Comparison of ENCODE assay signal across 16 cellular contexts in genomic region chr11:94151311-94151710, GRCh38. TPM values are rescaled to one million over a fixed set of nuclear protein-coding genes. Genes with fewer than 3 reads are reported as not detected.
A peak's percentile ranks its signal among the peaks of the same experiment; 100 is the strongest.
DNase-seq lines count a peak whose midpoint lies in the region; ATAC-seq and TF ChIP-seq lines count a peak whose summit lies in the region.
"Had no signal": no experiment of that assay in that cellular context is flagged by ENCODE, and none has a peak within 500 bp of the region (broad histone marks: within the 10 kb centered on the region; RNA-seq: fewer than 3 reads in every experiment).

No MANE protein-coding gene starts in this region.

- DNase-seq in IMR-90 = no peak
- no peak for DNase-seq in chondrocyte (ENCODE audit: low spot score)
- no peak for DNase-seq in GM10266 (ENCODE audit: extremely low spot score)
- no peak for DNase-seq in mesendoderm
- no peak for DNase-seq in AML-193 (lab: John Stamatoyannopoulos, UW)
- DNase-seq: activated effector memory CD4-positive, alpha-beta T cell treated with anti-CD3 and anti-CD28 coated beads, Interleukin-2, amount 50 U/mL, for 16 hours; head of caudate nucleus; NCI-H1694 treated with DMSO at 0.1 percent for 48 hours; NCI-H510A; right cardiac atrium; stomach had no signal

- no peaks in the 10 kb centered on the region for H3K27me3 Mint-ChIP-seq in chondrocyte (ENCODE audit: low read depth)

- H3K4me3 Mint-ChIP-seq in chondrocyte (ENCODE audit: unreplicated experiment) = no peak overlapping the region
- H3K4me3 Mint-ChIP-seq: neural progenitor cell had no signal

- H3K27ac Mint-ChIP-seq in chondrocyte (ENCODE audit: unreplicated experiment) = peak overlapping the region; percentile 89

- no peak for TF ChIP-seq POLR2A in IMR-90 (IDR thresholded peaks at IDR 0.05; ENCODE audit: low read depth, low read length)

- no peak overlapping the region for H2BK20ac ChIP-seq in IMR-90 (ENCODE audit: low read depth, low read length)

- H3K9ac ChIP-seq in IMR-90 (ENCODE audit: low read depth, low read length) (no peak overlapping the region), mesendoderm (ENCODE audit: low read length) (no peak overlapping the region)
- H3K9ac ChIP-seq: neural progenitor cell had no signal

- H3K27ac ChIP-seq in ACC112 (ENCODE audit: low read depth, low read length) (peak overlapping the region; percentile 52; the same call in 1 of the 2 replicates), IMR-90 (ENCODE audit: insufficient read depth, low read length) (no peak overlapping the region), mesodermal cell (ENCODE audit: low read depth, low read length, severe bottlenecking) (peak overlapping the region; percentile 83), mesendoderm (ENCODE audit: low read depth, low read length) (no peak overlapping the region)
- H3K27ac ChIP-seq: neural progenitor cell, SJSA1 had no signal

- H3K36me3 ChIP-seq in ACC112 (ENCODE audit: insufficient read depth, low read length) = no peaks in the 10 kb centered on the region
- H3K36me3 ChIP-seq in IMR-90 (ENCODE audit: control insufficient read depth, insufficient read depth, low read length) = peaks cover 9% of the 10 kb centered on the region
- peaks cover 13% of the 10 kb centered on the region for H3K36me3 ChIP-seq in mesodermal cell (ENCODE audit: control insufficient read depth, insufficient read depth, low read length)
- H3K36me3 ChIP-seq in mesendoderm (ENCODE audit: control insufficient read depth, insufficient read depth, low read length) = no peaks in the 10 kb centered on the region
- H3K36me3 ChIP-seq: SJSA1 had no signal

- no CpG with 5 or more reads among the region's 4 CpGs for WGBS in IMR-90 (ENCODE audit: extremely low coverage in 2 of 2, insufficient read length in 1 of 2), 2 experiments
- 100% methylated on average over 1 of the region's 4 CpGs; no CpG with 5 or more reads in 1 of the 2 experiments for WGBS in mesodermal cell (ENCODE audit: insufficient coverage in 2 of 2), 2 experiments
- no CpG with 5 or more reads among the region's 4 CpGs for WGBS in mesendoderm (ENCODE audit: extremely low coverage, insufficient coverage, low lambda C conversion rate)

- ATAC-seq in IMR-90 (ENCODE audit: low read depth) (no peak), HG03039 (IDR thresholded peaks at IDR 0.05; ENCODE audit: unreplicated experiment) (no peak)

- H3K18ac ChIP-seq in IMR-90 (ENCODE audit: low read depth, low read length) = 0 out of 2 replicates have a peak overlapping the region, but pooled peaks have one; percentile 26
- H3K18ac ChIP-seq in mesendoderm (ENCODE audit: low read length) = no peak overlapping the region

- H2BK120ac ChIP-seq in IMR-90 (ENCODE audit: low read depth, low read length) = no peak overlapping the region
- H2BK120ac ChIP-seq in mesendoderm (ENCODE audit: low read depth, low read length) = no peak overlapping the region

- H2AFZ ChIP-seq in ACC112 (ENCODE audit: low read length, unreplicated experiment) (no peak overlapping the region), IMR-90 (replicated peaks; ENCODE audit: low read length, poor library complexity) (no peak overlapping the region)
- H2AFZ ChIP-seq: neural progenitor cell had no signal

- H4K5ac ChIP-seq in IMR-90 (ENCODE audit: low read depth, low read length) (no peak overlapping the region), mesendoderm (ENCODE audit: low read length) (no peak overlapping the region)

- H4K91ac ChIP-seq in IMR-90 (ENCODE audit: insufficient read depth, low read depth, low read length) = no peak overlapping the region

- H3K27me3 ChIP-seq in ACC112 (ENCODE audit: insufficient read depth, low read length) (no peaks in the 10 kb centered on the region), IMR-90 (ENCODE audit: control insufficient read depth, insufficient read depth, low read length) (no peaks in the 10 kb centered on the region), mesendoderm (ENCODE audit: insufficient read depth, low read length, poor library complexity) (no peaks in the 10 kb centered on the region)
- H3K27me3 ChIP-seq: neural progenitor cell, SJSA1, stomach had no signal

- in situ Hi-C loops in IMR-90 (cut with MboI; ENCODE audit: low sequenced_read_pairs) = no loop called here

- H3K23ac ChIP-seq in IMR-90 (ENCODE audit: low read depth, low read length) (peak overlapping the region; percentile 1; the same call in 1 of the 2 replicates), mesendoderm (ENCODE audit: low read length) (no peak overlapping the region)

- H3K56ac ChIP-seq in IMR-90 (ENCODE audit: extremely low read depth, insufficient read depth, low read length) (no peak overlapping the region), mesendoderm (ENCODE audit: low read length) (no peak overlapping the region)

- CTCF ChIA-PET in IMR-90 (lab: Yijun Ruan, JAX) = interaction anchor here (0.6 kb wide), 1 partner anchor 1900 kb away, joined by 4 read pairs; no protein-coding TSS in a partner anchor

- no TSS peak for BruUV-seq in IMR-90 (replicated peaks; lab: Mats Ljungman, UMichigan)

- no peak for TF ChIP-seq RAD21 in IMR-90 (IDR thresholded peaks at IDR 0.05; ENCODE audit: low read length)

- H3K79me2 ChIP-seq in ACC112 (ENCODE audit: control insufficient read depth, insufficient read depth, low read length, unreplicated experiment) (peaks cover 83% of the 10 kb centered on the region), mesendoderm (ENCODE audit: control insufficient read depth, insufficient read depth, low read length) (peaks cover 78% of the 10 kb centered on the region)

- H3K4me2 ChIP-seq in IMR-90 (ENCODE audit: low read depth, low read length) (no peak overlapping the region), mesendoderm (ENCODE audit: low read length) (no peak overlapping the region)
- H3K4me2 ChIP-seq: neural progenitor cell had no signal

- dilution Hi-C loops in IMR-90 (cut with HindIII; ENCODE audit: low sequenced_read_pairs, unreplicated experiment) = no loop called here

- peak overlapping the region; percentile 73; the same call in 1 of the 2 replicates for H2AK5ac ChIP-seq in IMR-90 (ENCODE audit: low read depth, low read length)
- no peak overlapping the region for H2AK5ac ChIP-seq in mesendoderm (ENCODE audit: low read length)

- H4K8ac ChIP-seq in IMR-90 (ENCODE audit: low read depth in 2 of 2, low read length in 2 of 2) (no peak overlapping the region), mesendoderm (ENCODE audit: low read depth, low read length) (no peak overlapping the region)

- no peak overlapping the region for H3K14ac ChIP-seq in IMR-90 (replicated peaks; ENCODE audit: low read depth, low read length)

- H3K9me3 ChIP-seq in IMR-90 (ENCODE audit: control insufficient read depth, insufficient read depth, low read length) (no peaks in the 10 kb centered on the region), mesodermal cell (ENCODE audit: control insufficient read depth, low read length) (no peaks in the 10 kb centered on the region)
- H3K9me3 ChIP-seq: SJSA1, stomach had no signal

- intact Hi-C loops in IMR-90 (cut with micrococcal nuclease) = no loop called here

- TF ChIP-seq CTCF in IMR-90 (conservative IDR thresholded peaks at IDR 0.05; ENCODE audit: low read depth, low read length) (no peak), chondrocyte (IDR thresholded peaks at IDR 0.05) (no peak), GM10266 (IDR thresholded peaks at IDR 0.05; ENCODE audit: control insufficient read depth, insufficient read depth, low read depth, missing control alignments) (no peak)

- peaks cover 45% of the 10 kb centered on the region for H3K9me1 ChIP-seq in IMR-90 (ENCODE audit: insufficient read depth, low read length)

- H3K79me1 ChIP-seq in IMR-90 (ENCODE audit: low read depth in 1 of 2, low read length in 2 of 2) = peaks cover 65 to 88% of the 10 kb centered on the region in 2 experiments
- peaks cover 45% of the 10 kb centered on the region for H3K79me1 ChIP-seq in mesendoderm (ENCODE audit: low read length)

- peaks cover 71% of the 10 kb centered on the region for H4K20me1 ChIP-seq in IMR-90 (ENCODE audit: insufficient read depth, low read length)

- H2BK5ac ChIP-seq in IMR-90 (ENCODE audit: low read depth, low read length, poor library complexity, severe bottlenecking) (no peak overlapping the region), mesendoderm (ENCODE audit: low read length) (no peak overlapping the region)

- H3K4me1 ChIP-seq in ACC112 (ENCODE audit: control insufficient read depth, insufficient read depth, low read length, unreplicated experiment) (peaks cover 65% of the 10 kb centered on the region), IMR-90 (ENCODE audit: control insufficient read depth, insufficient read depth, low read length) (peaks cover 43% of the 10 kb centered on the region), mesodermal cell (ENCODE audit: control insufficient read depth, insufficient read depth, low read length, poor library complexity, severe bottlenecking) (peaks cover 32% of the 10 kb centered on the region), mesendoderm (ENCODE audit: control insufficient read depth, low read depth, low read length) (peaks cover 20% of the 10 kb centered on the region)

- no peak overlapping the region for H2AK9ac ChIP-seq in IMR-90 (replicated peaks; ENCODE audit: low read depth, low read length, poor library complexity)

- POLR2A ChIA-PET in IMR-90 (lab: Charles Lee; ENCODE audit: unreplicated experiment) = no interaction called here

- H3K4ac ChIP-seq in IMR-90 (ENCODE audit: low read depth, low read length) = peak overlapping the region; percentile 65
- no peak overlapping the region for H3K4ac ChIP-seq in mesendoderm (ENCODE audit: low read depth, low read length)

- no peaks in the 10 kb centered on the region for H3K9me3 Mint-ChIP-seq in chondrocyte (ENCODE audit: low read depth)

- peaks cover 63% of the 10 kb centered on the region for H3K4me1 Mint-ChIP-seq in chondrocyte (ENCODE audit: low read depth)

- H3K4me3 ChIP-seq in ACC112 (ENCODE audit: low read depth, low read length) (no peak overlapping the region), IMR-90 (ENCODE audit: insufficient read depth, low read depth, low read length) (no peak overlapping the region), mesodermal cell (ENCODE audit: extremely low read depth, insufficient read depth, low read length, poor library complexity, severe bottlenecking) (no peak overlapping the region), mesendoderm (ENCODE audit: low read length) (no peak overlapping the region)
- H3K4me3 ChIP-seq: neural progenitor cell, SJSA1, stomach had no signal

- H2BK15ac ChIP-seq in IMR-90 (ENCODE audit: low read depth, low read length) = peak overlapping the region; percentile 46; the same call in 2 of the 3 replicates
- no peak overlapping the region for H2BK15ac ChIP-seq in mesendoderm (replicated peaks; ENCODE audit: low read depth)

- H3K36me3 Mint-ChIP-seq in chondrocyte (ENCODE audit: low read depth) = peaks cover 2% of the 10 kb centered on the region

TF ChIP-seq in IMR-90, 13 proteins besides CTCF, POLR2A, EP300 and RAD21 (continues in another document):
- no peak for TF ChIP-seq MAFK (IDR thresholded peaks at IDR 0.05; ENCODE audit: low read depth, low read length)

RNA-seq across cellular contexts. Expression of gene PANX1, which starts 22.7 kb away (rescaled TPM):
- total RNA-seq in IMR-90 (2012; rRNA removed) (70.3 and 70.8 TPM in 2 replicates), chondrocyte (25.6 to 36.4 TPM (median 35.7 TPM) in 3 replicates)
- polyA plus RNA-seq in IMR-90 (2012; rRNA removed) = 26.3 and 29.8 TPM in 2 replicates
- 13.5 and 16.4 TPM in 2 replicates for polyA plus RNA-seq in IMR-90 (2012; cell fraction: cytosol; rRNA removed)
- polyA plus RNA-seq in IMR-90 (2012; cell fraction: nucleus; rRNA removed; ENCODE audit: low replicate concordance) = 5.1 and 13.1 TPM in 2 replicates
- 15.6 TPM for polyA plus RNA-seq in mesodermal cell (2013, experiment 1 of 2)
- 15.9 TPM for polyA plus RNA-seq in mesodermal cell (2013, experiment 2 of 2)
- polyA plus RNA-seq in mesendoderm (2013, experiment 1 of 2) = 20.9 TPM
- polyA plus RNA-seq in mesendoderm (2013, experiment 2 of 2) = 20.6 TPM

Comparison
In these comparisons a context has a peak if more than half of its experiments do, and no peak if none do; other contexts are left out.
1. H3K27ac ChIP-seq: peak in ACC112 (single experiment) and mesodermal cell (single experiment); none in IMR-90 (single experiment) and mesendoderm (single experiment).